27 cellular contexts compared by ENCODE assay signal in genomic region chr11:87179621-87180020, GRCh38.
"Had no signal": no experiment of that assay in that cellular context is flagged by ENCODE, and none has a peak within 500 bp of the region (broad histone marks: within the 10 kb centered on the region; RNA-seq: fewer than 3 reads in every experiment).

No MANE protein-coding gene starts in this region.

- ATAC-seq: gastrocnemius medialis; heart left ventricle; left cardiac atrium; left lung; natural killer cell; sciatic nerve; stimulated activated effector memory CD8-positive, alpha-beta T cell treated with anti-CD3 and anti-CD28 coated beads, Interleukin-12 subunit alpha, Interleukin-12 subunit beta, amount 100 ng/mL, for 72 hours had no signal

- H3K9me3 Mint-ChIP-seq: natural killer cell had no signal

- H3K36me3 ChIP-seq: esophagus muscularis mucosa, gastrocnemius medialis, left lung, thoracic aorta, upper lobe of left lung had no signal

- H3K9ac ChIP-seq: parathyroid adenoma had no signal

- H3K4me3 ChIP-seq: dorsolateral prefrontal cortex, esophagus muscularis mucosa, gastrocnemius medialis, heart left ventricle, hepatocyte, left lung, stomach, thoracic aorta, tibial nerve, upper lobe of left lung had no signal

- H3K4me3 Mint-ChIP-seq: endodermal cell; natural killer cell; neural crest cell; stimulated activated effector memory CD8-positive, alpha-beta T cell treated with anti-CD3 and anti-CD28 coated beads, Interleukin-12 subunit alpha, Interleukin-12 subunit beta, amount 100 ng/mL, for 72 hours had no signal

- H3K4me1 ChIP-seq: left lung, parathyroid adenoma had no signal

- H3K27ac ChIP-seq: dorsolateral prefrontal cortex, esophagus muscularis mucosa, gastrocnemius medialis, heart left ventricle, hepatocyte, left lung, parathyroid adenoma, stomach, thoracic aorta, tibial nerve, upper lobe of left lung had no signal

- H3K36me3 Mint-ChIP-seq: natural killer cell; stimulated activated effector memory CD8-positive, alpha-beta T cell treated with anti-CD3 and anti-CD28 coated beads, Interleukin-12 subunit alpha, Interleukin-12 subunit beta, amount 100 ng/mL, for 72 hours had no signal

- H3K27me3 Mint-ChIP-seq: progenitor cell of endocrine pancreas had no signal

- H3K27me3 ChIP-seq: dorsolateral prefrontal cortex, esophagus muscularis mucosa, gastrocnemius medialis, heart left ventricle, hepatocyte, left lung, stomach, tibial nerve, upper lobe of left lung had no signal

- H3K27ac Mint-ChIP-seq: endodermal cell; natural killer cell; progenitor cell of endocrine pancreas; stimulated activated effector memory CD8-positive, alpha-beta T cell treated with anti-CD3 and anti-CD28 coated beads, Interleukin-12 subunit alpha, Interleukin-12 subunit beta, amount 100 ng/mL, for 72 hours had no signal

- H3K79me2 ChIP-seq: hepatocyte, parathyroid adenoma had no signal

- H3K4me1 Mint-ChIP-seq: endodermal cell; stimulated activated effector memory CD8-positive, alpha-beta T cell treated with anti-CD3 and anti-CD28 coated beads, Interleukin-12 subunit alpha, Interleukin-12 subunit beta, amount 100 ng/mL, for 72 hours had no signal

- DNase-seq: central memory CD4-positive, alpha-beta T cell; dorsolateral prefrontal cortex; effector CD8-positive, alpha-beta T cell; endodermal cell; foreskin fibroblast; gastrocnemius medialis; heart left ventricle; left cardiac atrium; left lung; mesendoderm; midbrain; natural killer cell; stimulated activated CD4-positive, alpha-beta T cell treated with anti-CD3 and anti-CD28 coated beads, Interleukin-2, amount 100 ng/mL, for 24 hours; stimulated activated CD4-positive, alpha-beta T cell treated with anti-CD3 and anti-CD28 coated beads, Interleukin-4, amount 100 ng/mL, for 24 hours; stimulated activated naive CD4-positive, alpha-beta T cell treated with Interleukin-2 at 50 U/mL for 16 hours; stomach; substantia nigra; upper lobe of left lung had no signal

- H2AFZ ChIP-seq: hepatocyte, parathyroid adenoma had no signal

- H3K4me2 ChIP-seq: hepatocyte had no signal

- H3K9me3 ChIP-seq: esophagus muscularis mucosa, gastrocnemius medialis, thoracic aorta, tibial nerve, upper lobe of left lung had no signal
